10 cellular contexts compared by ENCODE assay signal in the genomic region with DNA sequence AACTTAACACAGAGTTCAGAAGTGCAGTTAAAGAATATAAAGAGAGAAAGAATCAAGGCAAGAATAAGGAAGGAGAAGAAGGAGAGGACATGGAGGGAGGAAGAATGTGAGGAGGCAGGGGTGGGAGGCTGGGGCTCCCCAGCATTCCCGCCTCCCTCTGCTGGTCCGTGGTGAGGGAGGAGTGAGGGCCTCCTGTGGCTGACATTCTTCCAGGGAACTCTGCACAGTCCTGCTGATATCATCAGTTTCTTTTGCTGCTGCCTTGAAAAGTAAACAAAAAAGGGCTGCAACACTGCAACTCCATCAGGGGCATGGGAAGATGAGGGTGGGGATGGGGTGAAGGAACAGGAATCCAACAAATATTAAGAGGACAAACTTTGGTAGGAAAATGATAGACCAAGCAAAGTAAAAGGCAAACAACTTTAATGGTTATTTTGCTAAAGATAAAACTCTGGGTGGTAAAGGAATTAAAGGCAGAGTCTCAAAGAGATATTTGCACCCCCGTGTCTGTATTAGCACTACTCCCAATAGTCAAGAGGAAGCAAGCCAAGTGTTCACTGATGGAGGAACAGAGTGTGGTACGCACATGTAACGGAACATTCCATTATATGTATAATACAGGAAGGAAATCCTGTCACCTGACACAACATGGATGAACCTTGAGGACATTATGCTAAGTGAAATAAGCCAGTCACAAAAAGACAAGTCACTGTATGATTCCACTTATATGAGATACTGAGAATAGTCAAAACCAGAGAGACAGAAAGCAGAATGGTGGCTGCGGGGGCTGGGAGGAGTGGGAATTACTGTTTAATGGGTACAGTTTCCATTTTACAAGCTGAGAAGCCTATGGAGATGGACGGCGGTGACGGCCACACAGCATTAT. TPM values are rescaled to one million over a fixed set of nuclear protein-coding genes. Genes with fewer than 3 reads are reported as not detected.
DNase-seq lines count a peak whose midpoint lies in the region; ATAC-seq and TF ChIP-seq lines count a peak whose summit lies in the region.
"Had no signal": no experiment of that assay in that cellular context is flagged by ENCODE, and none has a peak within 500 bp of the region (broad histone marks: within the 10 kb centered on the region; RNA-seq: fewer than 3 reads in every experiment).

No MANE protein-coding gene starts in this region.

- ATAC-seq in IMR-90 (ENCODE audit: low read depth), result peak; percentile 72
- no peak for ATAC-seq in HG03135 (IDR thresholded peaks at IDR 0.05; ENCODE audit: unreplicated experiment)
- no peak for ATAC-seq in GM21360 (IDR thresholded peaks at IDR 0.05; ENCODE audit: unreplicated experiment)

- TF ChIP-seq POLR2A in IMR-90 (IDR thresholded peaks at IDR 0.05; ENCODE audit: low read depth, low read length), result no peak

- DNase-seq in EL, result peak; percentile 39
- DNase-seq in IMR-90, result peak; percentile 71
- no peak for DNase-seq in chondrocyte (ENCODE audit: low spot score)
- DNase-seq in non-pigmented ciliary epithelial cell (ENCODE audit: low read depth), result peak; percentile 17
- DNase-seq in T-helper 9 cell, result no peak
- DNase-seq: activated effector memory CD4-positive, alpha-beta T cell treated with Interleukin-2 at 50 U/mL for 16 hours; glutamatergic neuron; NCI-H1694 had no signal

- peak overlapping the region; percentile 28 for H2AFZ ChIP-seq in IMR-90 (replicated peaks; ENCODE audit: low read length, poor library complexity)

- WGBS in IMR-90 (ENCODE audit: extremely low coverage in 2 of 2, insufficient read length in 1 of 2), 2 experiments, result 50% methylated on average over 2 of the region's 9 CpGs; no CpG with 5 or more reads in 1 of the 2 experiments

- H3K36me3 ChIP-seq in IMR-90 (ENCODE audit: control insufficient read depth, insufficient read depth, low read length), result 0 out of 2 replicates have a peak, but pooled peaks cover 3% of the 10 kb centered on the region

- no peak for TF ChIP-seq RAD21 in IMR-90 (IDR thresholded peaks at IDR 0.05; ENCODE audit: low read length)

- H3K9me3 Mint-ChIP-seq in chondrocyte (ENCODE audit: low read depth), result no peaks in the 10 kb centered on the region

- peaks cover 11% of the 10 kb centered on the region for H3K4me1 ChIP-seq in IMR-90 (ENCODE audit: control insufficient read depth, insufficient read depth, low read length)

- no peaks in the 10 kb centered on the region for H3K9me3 ChIP-seq in IMR-90 (ENCODE audit: control insufficient read depth, insufficient read depth, low read length)

- BruUV-seq in IMR-90 (replicated peaks; lab: Mats Ljungman, UMichigan), result no TSS peak

- H3K9me1 ChIP-seq in IMR-90 (ENCODE audit: insufficient read depth, low read length), result peaks cover 3% of the 10 kb centered on the region; the same call in 1 of the 2 replicates

- no peak overlapping the region for H3K56ac ChIP-seq in IMR-90 (ENCODE audit: extremely low read depth, insufficient read depth, low read length)

- H3K27ac ChIP-seq in IMR-90 (ENCODE audit: insufficient read depth, low read length), result no peak overlapping the region

- H4K8ac ChIP-seq in IMR-90 (ENCODE audit: low read depth in 2 of 2, low read length in 2 of 2), result no peak overlapping the region; a peak in 1 of 4 replicates

- peaks cover 23% of the 10 kb centered on the region for H3K36me3 Mint-ChIP-seq in chondrocyte (ENCODE audit: low read depth)

- dilution Hi-C loops in IMR-90 (cut with HindIII; ENCODE audit: low sequenced_read_pairs, unreplicated experiment), result no loop called here

- H2BK120ac ChIP-seq in IMR-90 (ENCODE audit: low read depth, low read length), result no peak overlapping the region

- H3K23ac ChIP-seq in IMR-90 (ENCODE audit: low read depth, low read length), result no peak overlapping the region

- H4K5ac ChIP-seq in IMR-90 (ENCODE audit: low read depth, low read length), result no peak overlapping the region

- H3K9ac ChIP-seq in IMR-90 (ENCODE audit: low read depth, low read length), result no peak overlapping the region

- H2BK15ac ChIP-seq in IMR-90 (ENCODE audit: low read depth, low read length), result no peak overlapping the region

- no peaks in the 10 kb centered on the region for H3K27me3 ChIP-seq in IMR-90 (ENCODE audit: control insufficient read depth, insufficient read depth, low read length)

- no peak overlapping the region for H3K4me3 Mint-ChIP-seq in chondrocyte (ENCODE audit: unreplicated experiment)

- no peak overlapping the region for H2BK5ac ChIP-seq in IMR-90 (ENCODE audit: low read depth, low read length, poor library complexity, severe bottlenecking)

- no peak overlapping the region; the same call in 1 of the 2 replicates for H3K4ac ChIP-seq in IMR-90 (ENCODE audit: low read depth, low read length)

- TF ChIP-seq CTCF in IMR-90 (conservative IDR thresholded peaks at IDR 0.05; ENCODE audit: low read depth, low read length) (no peak), chondrocyte (IDR thresholded peaks at IDR 0.05) (peak; percentile 34)

- H3K18ac ChIP-seq in IMR-90 (ENCODE audit: low read depth, low read length), result no peak overlapping the region

- H2BK20ac ChIP-seq in IMR-90 (ENCODE audit: low read depth, low read length), result no peak overlapping the region

- H3K4me3 ChIP-seq in IMR-90 (ENCODE audit: insufficient read depth, low read depth, low read length), result no peak overlapping the region

- intact Hi-C loops in IMR-90 (cut with micrococcal nuclease), result no loop called here

- POLR2A ChIA-PET in IMR-90 (lab: Charles Lee; ENCODE audit: unreplicated experiment), result no interaction called here

- in situ Hi-C loops in IMR-90 (cut with MboI; ENCODE audit: low sequenced_read_pairs), result no loop called here

- H4K20me1 ChIP-seq in IMR-90 (ENCODE audit: insufficient read depth, low read length), result peaks cover 10% of the 10 kb centered on the region; the same call in 1 of the 2 replicates

- H2AK9ac ChIP-seq in IMR-90 (replicated peaks; ENCODE audit: low read depth, low read length, poor library complexity), result no peak overlapping the region

- H3K27me3 Mint-ChIP-seq in chondrocyte (ENCODE audit: low read depth), result no peaks in the 10 kb centered on the region

- 0 out of 2 replicates have a peak overlapping the region, but pooled peaks have one; percentile 61 for H2AK5ac ChIP-seq in IMR-90 (ENCODE audit: low read depth, low read length)

- peaks cover 33% of the 10 kb centered on the region for H3K4me1 Mint-ChIP-seq in chondrocyte (ENCODE audit: low read depth)

- CTCF ChIA-PET in IMR-90 (lab: Yijun Ruan, JAX), result interaction anchor here (1.3 kb wide), 1 partner anchor 10 kb away, joined by 5 read pairs; no protein-coding TSS in a partner anchor

- H3K27ac Mint-ChIP-seq in chondrocyte (ENCODE audit: unreplicated experiment), result peak overlapping the region; percentile 78

- H3K79me1 ChIP-seq in IMR-90 (ENCODE audit: low read depth in 1 of 2, low read length in 2 of 2), result no peaks in the 10 kb centered on the region

- 0 out of 2 replicates have a peak overlapping the region, but pooled peaks have one; percentile 13 for H4K91ac ChIP-seq in IMR-90 (ENCODE audit: insufficient read depth, low read depth, low read length)

- H3K14ac ChIP-seq in IMR-90 (replicated peaks; ENCODE audit: low read depth, low read length), result no peak overlapping the region

- no peak overlapping the region for H3K4me2 ChIP-seq in IMR-90 (ENCODE audit: low read depth, low read length)

TF ChIP-seq in IMR-90, 13 proteins besides CTCF, POLR2A, EP300 and RAD21:
- no peak for TF ChIP-seq RFX5 (IDR thresholded peaks at IDR 0.05; ENCODE audit: low read depth, low read length)
- TF ChIP-seq MAFK (IDR thresholded peaks at IDR 0.05; ENCODE audit: low read depth, low read length), result peak; percentile 72

RNA-seq across cellular contexts. Expression of a gene that starts 8.0 kb away (rescaled TPM):
- not detected in 2 replicates for total RNA-seq in IMR-90 (2012; rRNA removed)
- polyA plus RNA-seq in IMR-90 (2012; rRNA removed), result 0.02 TPM in 1 of 2 replicates, not detected in the other
- polyA plus RNA-seq in IMR-90 (2012; cell fraction: cytosol; rRNA removed), result 0.04 TPM in 1 of 2 replicates, not detected in the other
- polyA plus RNA-seq in IMR-90 (2012; cell fraction: nucleus; rRNA removed; ENCODE audit: low replicate concordance), result 0.23 and 0.36 TPM in 2 replicates
- total RNA-seq in chondrocyte, result 0.32 to 1.4 TPM (median 0.80 TPM) in 3 replicates

Comparison
In these comparisons a context has a peak if more than half of its experiments do, and no peak if none do; other contexts are left out.
1. DNase-seq: peak in EL (single experiment), IMR-90 (single experiment) and non-pigmented ciliary epithelial cell (single experiment); none in chondrocyte (single experiment) and T-helper 9 cell (single experiment).